Comparison of ENCODE assay signal across 2 cellular contexts in genomic region chr11:64000026-64000739, GRCh38.
TF ChIP-seq lines count a peak whose summit lies in the region.

No MANE protein-coding gene starts in this region.

TF ChIP-seq in SK-N-SH, 30 proteins besides CTCF, POLR2A, EP300 and RAD21 (continued from another document):
- no peak for TF ChIP-seq REST (IDR thresholded peaks at IDR 0.05; ENCODE audit: low read depth, low read length)
- no peak for TF ChIP-seq MXI1 (IDR thresholded peaks at IDR 0.05; ENCODE audit: low read depth, low read length)
- TF ChIP-seq ZBTB33 (IDR thresholded peaks at IDR 0.05; ENCODE audit: borderline replicate concordance, low read depth), result no peak
- TF ChIP-seq ELF1 (IDR thresholded peaks at IDR 0.05), result no peak
- no peak for TF ChIP-seq FOSL2 (IDR thresholded peaks at IDR 0.05; ENCODE audit: borderline replicate concordance, low read depth)
- TF ChIP-seq YY1 (IDR thresholded peaks at IDR 0.05; ENCODE audit: low read depth), result no peak

TF ChIP-seq in SK-N-SH treated with all-trans-retinoic acid at 6 μM for 48 hours, 23 proteins besides CTCF, POLR2A, EP300 and RAD21 (continued from another document):
- no peak for TF ChIP-seq CSRNP3 (CRISPR knock-in tag; IDR thresholded peaks at IDR 0.05)
- TF ChIP-seq CSDC2 (CRISPR knock-in tag; IDR thresholded peaks at IDR 0.05), result no peak
- TF ChIP-seq TCF4 (CRISPR knock-in tag; IDR thresholded peaks at IDR 0.05; ENCODE audit: borderline replicate concordance), result no peak
- no peak for TF ChIP-seq ZNF565 (CRISPR knock-in tag; conservative IDR thresholded peaks at IDR 0.05; ENCODE audit: low read depth)
- TF ChIP-seq BACH2 (CRISPR knock-in tag; IDR thresholded peaks at IDR 0.05; ENCODE audit: borderline replicate concordance), result no peak
- TF ChIP-seq ZC3H10 (CRISPR knock-in tag; IDR thresholded peaks at IDR 0.05), result no peak
